In genomic region chr11:16001899-16002426, GRCh38 we compare ENCODE assay signal across 8 cellular contexts.
A peak's percentile ranks its signal among the peaks of the same experiment; 100 is the strongest.
DNase-seq lines count a peak whose midpoint lies in the region; ATAC-seq and TF ChIP-seq lines count a peak whose summit lies in the region.

No MANE protein-coding gene starts in this region.

- no peak overlapping the region for H3K9ac ChIP-seq in liver (ENCODE audit: low read depth in 1 of 2, low read length in 2 of 2)

- H3K4me3 Mint-ChIP-seq in activated T-cell treated with anti-CD3 and anti-CD28 coated beads, Interleukin-2, amount 50 U/mL, for 4 hours = no peak overlapping the region

- no peaks in the 10 kb centered on the region for H3K27me3 ChIP-seq in liver (ENCODE audit: control insufficient read depth in 4 of 4, insufficient read depth in 4 of 4, low read length in 3 of 4)
- H3K27me3 ChIP-seq in spleen (replicated peaks in 1 of 7) = no peaks in the 10 kb centered on the region

- ATAC-seq in activated T-cell treated with anti-CD3 and anti-CD28 coated beads, Interleukin-2, amount 50 U/mL, for 4 hours = no peak

- TF ChIP-seq POLR2A in spleen (IDR thresholded peaks at IDR 0.05) = no peak

- no peak overlapping the region for H3K4me3 ChIP-seq in liver (ENCODE audit: low read depth in 1 of 3, low read length in 3 of 3)
- no peak overlapping the region for H3K4me3 ChIP-seq in spleen

- no peaks in the 10 kb centered on the region for H3K27me3 Mint-ChIP-seq in activated T-cell treated with anti-CD3 and anti-CD28 coated beads, Interleukin-2, amount 50 U/mL, for 4 hours (ENCODE audit: low read depth)

- DNase-seq in GM03348 (ENCODE audit: low spot score) = peak; percentile 40
- peak; percentile 63 to 96 (median 94) for DNase-seq in NCI-H1417 (lab: John Stamatoyannopoulos, UW)
- peak; percentile 9 for DNase-seq in UCSD-AML1 (lab: John Stamatoyannopoulos, UW; ENCODE audit: unreplicated experiment)
- DNase-seq in effector CD4-positive, alpha-beta T cell = no peak
- DNase-seq in spleen = no peak
- no peak for DNase-seq in GF-D8 (lab: John Stamatoyannopoulos, UW)
- no peak for DNase-seq in activated T-cell treated with anti-CD3 and anti-CD28 coated beads, Interleukin-2, amount 50 U/mL, for 4 hours

- H3K4me1 ChIP-seq in liver (ENCODE audit: control insufficient read depth in 4 of 4, insufficient read depth in 4 of 4, low read length in 3 of 4) (peaks cover 0 to 3% (median 0%) of the 10 kb centered on the region in 4 donors), spleen (peaks cover 0 to 13% (median 0%) of the 10 kb centered on the region in 6 donors)

- intact Hi-C loops in spleen (cut with DNase I; ENCODE audit: low total_unique reads) = no loop called here

- H3K36me3 ChIP-seq in liver (ENCODE audit: control insufficient read depth in 4 of 4, insufficient read depth in 3 of 4, low read depth in 1 of 4, low read length in 3 of 4) = peaks cover 0 to 2% (median 0%) of the 10 kb centered on the region in 4 donors
- H3K36me3 ChIP-seq in spleen = no peaks in the 10 kb centered on the region

- no peaks in the 10 kb centered on the region for H3K9me3 ChIP-seq in liver (ENCODE audit: control insufficient read depth in 4 of 4, low read length in 3 of 4)
- H3K9me3 ChIP-seq in spleen = no peaks in the 10 kb centered on the region

- no peak for TF ChIP-seq RAD21 in liver (IDR thresholded peaks at IDR 0.05)

- H3K4me1 Mint-ChIP-seq in activated T-cell treated with anti-CD3 and anti-CD28 coated beads, Interleukin-2, amount 50 U/mL, for 4 hours (ENCODE audit: low read depth) = no peaks in the 10 kb centered on the region

- H3K9me3 Mint-ChIP-seq in activated T-cell treated with anti-CD3 and anti-CD28 coated beads, Interleukin-2, amount 50 U/mL, for 4 hours = no peaks in the 10 kb centered on the region

- H3K36me3 Mint-ChIP-seq in activated T-cell treated with anti-CD3 and anti-CD28 coated beads, Interleukin-2, amount 50 U/mL, for 4 hours (ENCODE audit: insufficient read depth) = no peaks in the 10 kb centered on the region

- peak overlapping the region in 1 of 2 donors; percentile 41 for H3K27ac ChIP-seq in liver (ENCODE audit: low read depth in 1 of 2, low read length in 2 of 2)
- H3K27ac ChIP-seq in spleen = peak overlapping the region in 2 of 8 donors; percentile 44 to 63

- TF ChIP-seq CTCF in liver (IDR thresholded peaks at IDR 0.05; ENCODE audit: low read depth, low read length, missing input control) (no peak), spleen (IDR thresholded peaks at IDR 0.05 in 8 of 11, conservative IDR thresholded peaks at IDR 0.05 in 3 of 11) (no peak)

- WGBS in liver = 42% methylated on average over 4 of the region's 4 CpGs
- WGBS in spleen, 5 donors = 26 to 38% (median 30%) methylated on average over 4 of the region's 4 CpGs

TF ChIP-seq in liver, 16 proteins besides CTCF, POLR2A, EP300 and RAD21:
- peak; percentile 11 for TF ChIP-seq SP1 (IDR thresholded peaks at IDR 0.05)
- peak; percentile 6 for TF ChIP-seq NR2F2 (IDR thresholded peaks at IDR 0.05)
- peak; percentile 71 for TF ChIP-seq REST (IDR thresholded peaks at IDR 0.05)
- peak in 1 of 2 donors; percentile 41 for TF ChIP-seq JUND (IDR thresholded peaks at IDR 0.05)
- no peak for TF ChIP-seq FOXA2 (IDR thresholded peaks at IDR 0.05)
- no peak for TF ChIP-seq HNF4A (conservative IDR thresholded peaks at IDR 0.05)
- peak; percentile 31 for TF ChIP-seq YY1 (IDR thresholded peaks at IDR 0.05)
TF ChIP-seq in liver: peak in this region for 5.

Comparison
In these comparisons a context has a peak if more than half of its experiments do, and no peak if none do; other contexts are left out.
1. DNase-seq: peak in GM03348 (single experiment), NCI-H1417 (3 of 3) and UCSD-AML1 (single experiment); none in effector CD4-positive, alpha-beta T cell (single experiment), spleen (single experiment), GF-D8 (single experiment) and activated T-cell treated with anti-CD3 and anti-CD28 coated beads, Interleukin-2, amount 50 U/mL, for 4 hours (single experiment).